Comparison of ENCODE assay signal across 8 cellular contexts in the genomic region with DNA sequence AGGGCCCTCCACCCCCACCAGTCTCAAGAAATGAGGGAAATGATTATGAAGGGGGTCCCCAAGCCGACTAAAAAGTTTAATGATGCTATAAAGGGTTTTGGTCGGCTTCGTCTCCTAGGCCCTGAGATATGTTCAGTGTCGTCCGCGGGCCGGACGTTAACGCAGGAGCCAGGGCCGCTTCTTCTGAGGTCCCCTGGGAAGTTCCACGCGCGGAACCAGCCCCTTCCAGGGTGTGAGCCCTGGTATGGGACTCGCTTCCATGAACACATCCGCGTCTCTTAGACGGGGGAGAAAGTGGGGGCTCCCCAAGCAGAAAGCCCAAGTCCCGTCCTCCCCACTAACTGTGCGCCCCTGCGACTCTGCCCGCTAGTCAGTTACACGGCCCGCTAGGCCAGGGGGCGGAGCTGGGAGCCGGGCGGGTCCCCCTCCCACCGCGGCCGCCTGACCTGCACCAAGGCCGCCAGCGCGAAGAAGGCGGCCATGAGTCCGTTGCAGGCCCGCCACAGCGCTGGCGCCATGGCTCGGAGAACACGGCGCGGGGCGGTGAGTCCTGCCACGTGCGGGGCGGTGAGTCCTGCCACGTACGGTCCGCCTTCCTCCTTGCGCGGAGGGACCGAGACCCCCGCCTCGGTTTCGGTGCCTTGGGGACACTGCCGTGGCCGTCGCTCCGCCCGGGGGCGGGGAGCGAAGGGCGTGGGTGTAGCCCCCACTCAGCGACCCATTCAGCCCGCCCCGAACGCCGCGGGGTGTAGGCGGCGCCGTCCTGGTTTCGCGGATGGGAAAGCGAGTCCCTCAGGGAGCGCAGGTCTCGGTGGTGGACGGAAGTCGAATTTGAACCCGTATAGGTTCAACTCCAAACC. TPM values are rescaled to one million over a fixed set of nuclear protein-coding genes. Genes with fewer than 3 reads are reported as not detected.
A peak's percentile ranks its signal among the peaks of the same experiment; 100 is the strongest.
DNase-seq lines count a peak whose midpoint lies in the region; ATAC-seq and TF ChIP-seq lines count a peak whose summit lies in the region.

TMEM220 (minus strand) TSS at position 690 of the 860 bp plus-strand sequence; CDS start at position 518, 172 bp downstream.

- H3K4me3 Mint-ChIP-seq in mesothelial cell of epicardium, result peak within 1 kb of the TSS; percentile 90

- peaks cover 5% of the 10 kb centered on the region for H3K36me3 Mint-ChIP-seq in mesothelial cell of epicardium

- H3K27me3 Mint-ChIP-seq in mesothelial cell of epicardium (ENCODE audit: low read depth), result peaks cover 12% of the 10 kb centered on the region

- peak within 1 kb of the TSS; percentile 95 for H3K27ac Mint-ChIP-seq in mesothelial cell of epicardium

- no peak within 1 kb of the TSS for H3K27ac ChIP-seq in epithelial cell of prostate

- no peak for ATAC-seq in GM21528 (IDR thresholded peaks at IDR 0.05; ENCODE audit: low FRiP score, unreplicated experiment)

- H3K9me3 Mint-ChIP-seq in mesothelial cell of epicardium, result no peaks in the 10 kb centered on the region

- no peak for TF ChIP-seq CTCF in GM20000 (IDR thresholded peaks at IDR 0.05; ENCODE audit: extremely low read depth, missing control alignments)
- TF ChIP-seq CTCF in mesothelial cell of epicardium (IDR thresholded peaks at IDR 0.05; ENCODE audit: unreplicated experiment), result no peak

- in situ Hi-C loops in KBM-7 (cut with MboI; ENCODE audit: low pct_unique_long_range_greater_than_20kb, low sequenced_read_pairs), result no loop called here

- DNase-seq in C1 segment of cervical spinal cord (lab: John Stamatoyannopoulos, UW), result peak in 11 of 14 donors; percentile 10 to 80 (median 63)
- peak; percentile 75 for DNase-seq in GM20000 (ENCODE audit: low spot score)
- peak; percentile 83 for DNase-seq in KBM-7
- peak; percentile 73 for DNase-seq in activated CD8-positive, alpha-beta memory T cell treated with anti-CD3 and anti-CD28 coated beads, Interleukin-2, amount 50 U/mL, for 48 hours
- peak; percentile 3 for DNase-seq in epithelial cell of prostate (ENCODE audit: low read depth, low spot score)
- DNase-seq in mesothelial cell of epicardium (ENCODE audit: low spot score in 2 of 2, unreplicated experiment in 2 of 2), result peak; percentile 53 to 73
- peak; percentile 7 to 17 for DNase-seq in stimulated activated CD8-positive, alpha-beta memory T cell treated with anti-CD3 and anti-CD28 coated beads, Interleukin-7, amount 100 ng/mL, for 48 hours (ENCODE audit: extremely low read depth in 1 of 2, low read depth in 1 of 2)

- H3K4me1 Mint-ChIP-seq in mesothelial cell of epicardium, result peaks cover 10% of the 10 kb centered on the region

RNA-seq across cellular contexts. Expression of gene TMEM220, which starts in this region (rescaled TPM):
- total RNA-seq in mesothelial cell of epicardium, result 3.9 to 5.7 TPM (median 4.9 TPM) in 3 replicates

Comparison
In these comparisons a context has a peak if more than half of its experiments do, and no peak if none do; other contexts are left out.
1. DNase-seq: peak in every context shown above with its lines; median percentile 83 in KBM-7; 75 in GM20000; 73 in activated CD8-positive, alpha-beta memory T cell treated with anti-CD3 and anti-CD28 coated beads, Interleukin-2, amount 50 U/mL, for 48 hours; 63 in C1 segment of cervical spinal cord; 63 in mesothelial cell of epicardium; 12 in stimulated activated CD8-positive, alpha-beta memory T cell treated with anti-CD3 and anti-CD28 coated beads, Interleukin-7, amount 100 ng/mL, for 48 hours; 3 in epithelial cell of prostate.